In the genomic region with DNA sequence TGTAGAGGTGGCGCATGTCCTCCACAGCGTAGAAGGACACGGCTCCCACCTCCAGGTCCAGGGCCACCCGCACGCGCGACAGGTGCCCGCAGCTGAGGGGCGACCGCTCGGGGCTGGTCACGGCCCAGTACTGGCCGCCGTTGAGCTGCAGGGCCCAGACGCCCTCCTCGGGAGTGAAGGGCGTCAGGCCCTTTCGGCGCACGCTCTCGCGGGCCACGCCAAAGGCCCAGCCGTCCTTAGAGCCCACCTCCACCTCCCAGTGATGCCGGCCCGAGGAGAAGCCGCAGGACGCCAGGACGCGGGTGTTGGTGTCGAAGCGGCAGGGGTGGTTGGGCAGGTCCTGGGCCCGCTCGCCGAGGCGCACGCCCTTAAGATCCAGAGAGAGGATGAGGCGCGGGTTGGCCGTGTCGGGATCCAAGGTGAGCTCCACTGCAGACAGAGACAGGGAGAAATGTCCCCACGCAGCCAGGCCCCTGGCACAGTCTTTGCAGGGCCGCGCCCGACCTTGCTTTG, we compare ENCODE assay signal across 27 cellular contexts. TPM values are rescaled to one million over a fixed set of nuclear protein-coding genes. Genes with fewer than 3 reads are reported as not detected.
"Had no signal": no experiment of that assay in that cellular context is flagged by ENCODE, and none has a peak within 500 bp of the region (broad histone marks: within the 10 kb centered on the region; RNA-seq: fewer than 3 reads in every experiment).

No MANE protein-coding gene starts in this region.

- ATAC-seq: activated T-cell treated with anti-CD3 and anti-CD28 coated beads, Interleukin-2, amount 50 U/mL, for 4 hours; activated T-helper 17 cell treated with anti-CD3 and anti-CD28 coated beads, Interleukin-2, amount 50 U/mL, for 72 hours; PC-3; T-helper 17 cell had no signal

- H3K4me3 ChIP-seq: cardiac muscle cell had no signal

- H3K36me3 ChIP-seq: brain microvascular endothelial cell, cardiac muscle cell had no signal

- H3K27me3 ChIP-seq: brain microvascular endothelial cell had no signal

- H3K4me3 Mint-ChIP-seq: activated B cell treated with CpG ODN at 0.5 μM for 24 hours; activated CD4-positive, alpha-beta memory T cell treated with anti-CD3 and anti-CD28 coated beads for 36 hours; activated CD4-positive, alpha-beta T cell treated with anti-CD3 and anti-CD28 coated beads, Interleukin-2, amount 10 ng/mL, durations not matched to agents 24 days and 14 days; activated naive CD4-positive, alpha-beta T cell treated with anti-CD3 and anti-CD28 coated beads for 36 hours; activated naive CD8-positive, alpha-beta T cell; activated T-cell treated with anti-CD3 and anti-CD28 coated beads, Interleukin-2, amount 50 U/mL, for 4 hours; activated T-helper 17 cell treated with anti-CD3 and anti-CD28 coated beads, Interleukin-2, amount 50 U/mL, for 72 hours; T-helper 17 cell had no signal

- H3K27me3 Mint-ChIP-seq: activated naive CD8-positive, alpha-beta T cell; activated T-helper 17 cell treated with anti-CD3 and anti-CD28 coated beads, Interleukin-2, amount 50 U/mL, for 72 hours; T-helper 17 cell had no signal

- H3K27ac Mint-ChIP-seq: activated B cell treated with CpG ODN at 0.5 μM for 24 hours; activated CD4-positive, alpha-beta memory T cell treated with anti-CD3 and anti-CD28 coated beads for 36 hours; activated CD4-positive, alpha-beta T cell treated with anti-CD3 and anti-CD28 coated beads, Interleukin-2, amount 10 ng/mL, durations not matched to agents 24 days and 14 days; activated naive CD4-positive, alpha-beta T cell treated with anti-CD3 and anti-CD28 coated beads for 36 hours; activated naive CD8-positive, alpha-beta T cell; activated T-helper 17 cell treated with anti-CD3 and anti-CD28 coated beads, Interleukin-2, amount 50 U/mL, for 72 hours; T-helper 17 cell had no signal

- H3K9me3 Mint-ChIP-seq: activated B cell treated with CpG ODN at 0.5 μM for 24 hours; activated CD4-positive, alpha-beta memory T cell treated with anti-CD3 and anti-CD28 coated beads for 36 hours; activated CD4-positive, alpha-beta T cell treated with anti-CD3 and anti-CD28 coated beads, Interleukin-2, amount 10 ng/mL, durations not matched to agents 24 days and 14 days; activated naive CD4-positive, alpha-beta T cell treated with anti-CD3 and anti-CD28 coated beads for 36 hours; activated T-cell treated with anti-CD3 and anti-CD28 coated beads, Interleukin-2, amount 50 U/mL, for 4 hours; activated T-helper 17 cell treated with anti-CD3 and anti-CD28 coated beads, Interleukin-2, amount 50 U/mL, for 72 hours had no signal

- H3K36me3 Mint-ChIP-seq: activated naive CD8-positive, alpha-beta T cell had no signal

- H3K4me2 ChIP-seq: KMS-11 had no signal

- H3K9ac ChIP-seq: KMS-11 had no signal

- DNase-seq: activated B cell treated with CpG ODN at 0.5 μM for 24 hours; activated CD4-positive, alpha-beta memory T cell treated with anti-CD3 and anti-CD28 coated beads for 36 hours; activated CD4-positive, alpha-beta T cell treated with anti-CD3 and anti-CD28 coated beads for 1 hour; activated CD4-positive, alpha-beta T cell treated with anti-CD3 and anti-CD28 coated beads, Interleukin-2, amount 10 ng/mL, durations not matched to agents 24 days and 14 days; activated CD8-positive, alpha-beta memory T cell treated with anti-CD3 and anti-CD28 coated beads for 24 hours; activated gamma-delta T cell; activated naive CD4-positive, alpha-beta T cell treated with anti-CD3 and anti-CD28 coated beads for 36 hours; activated T-cell treated with anti-CD3 and anti-CD28 coated beads, Interleukin-2, amount 50 U/mL, for 4 hours; amygdala; brain microvascular endothelial cell; MV-4-11; NCI-H1105; NCI-H1436; NCI-H187; NCI-H2081; NCI-H446; NCI-H524; PC-3; SHP77 treated with DMSO at 0.1 percent for 48 hours; T-helper 17 cell; T-helper 9 cell had no signal

- H3K27ac ChIP-seq: brain microvascular endothelial cell, cardiac muscle cell, KMS-11 had no signal

RNA-seq across cellular contexts. Expression of gene OR2V2, which starts 47.9 kb away (rescaled TPM):
- total RNA-seq: activated B cell treated with CpG ODN at 0.5 μM for 24 hours; activated CD4-positive, alpha-beta memory T cell treated with anti-CD3 and anti-CD28 coated beads for 36 hours; activated CD4-positive, alpha-beta T cell treated with anti-CD3 and anti-CD28 coated beads, Interleukin-2, amount 10 ng/mL, durations not matched to agents 24 days and 14 days; activated naive CD4-positive, alpha-beta T cell treated with anti-CD3 and anti-CD28 coated beads for 36 hours; activated T-cell treated with anti-CD3 and anti-CD28 coated beads, Interleukin-2, amount 50 U/mL, for 4 hours; activated T-helper 17 cell treated with anti-CD3 and anti-CD28 coated beads, Interleukin-2, amount 50 U/mL, for 72 hours; cardiac muscle cell; MCF 10A; PC-3; SK-MEL-5; T-helper 17 cell had no signal
- polyA plus RNA-seq: cardiac muscle cell had no signal
